ENCODE assay signal across 22 cellular contexts in the genomic region with DNA sequence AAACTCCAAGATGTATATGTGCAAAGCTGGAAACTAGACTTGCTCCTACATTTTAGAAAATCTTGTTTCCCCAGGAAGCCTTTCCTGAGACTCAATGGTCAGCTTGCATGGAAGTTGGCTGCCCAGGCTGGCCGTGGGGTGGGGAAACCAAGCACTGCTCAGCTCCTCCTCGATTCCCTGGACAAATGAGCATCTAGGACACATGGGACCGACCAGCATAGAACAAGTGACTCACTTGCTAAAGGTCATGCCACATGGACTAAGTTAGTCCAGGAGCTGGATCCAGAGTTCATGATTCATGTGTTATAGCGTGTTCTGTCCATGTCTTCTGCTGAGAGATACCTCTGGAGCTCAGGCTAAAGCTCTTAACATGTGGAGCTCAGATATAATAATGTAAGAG. TPM values are rescaled to one million over a fixed set of nuclear protein-coding genes. Genes with fewer than 3 reads are reported as not detected.
A peak's percentile ranks its signal among the peaks of the same experiment; 100 is the strongest.
DNase-seq lines count a peak whose midpoint lies in the region; ATAC-seq and TF ChIP-seq lines count a peak whose summit lies in the region.
"Had no signal": no experiment of that assay in that cellular context is flagged by ENCODE, and none has a peak within 500 bp of the region (broad histone marks: within the 10 kb centered on the region; RNA-seq: fewer than 3 reads in every experiment).

No MANE protein-coding gene starts in this region.

- ATAC-seq in heart left ventricle: peak in 2 of 4 donors; percentile 25 to 32
- ATAC-seq in sciatic nerve: no peak
- ATAC-seq: Panc1 had no signal

- TF ChIP-seq POLR2A in heart left ventricle (IDR thresholded peaks at IDR 0.05): no peak

- DNase-seq in heart left ventricle: no peak
- no peak for DNase-seq in cardiac septum (ENCODE audit: low spot score)
- peak; percentile 33 for DNase-seq in M059J (ENCODE audit: low read depth)
- peak; percentile 41 to 45 for DNase-seq in foreskin fibroblast
- no peak for DNase-seq in NCI-H345 (lab: John Stamatoyannopoulos, UW)
- DNase-seq in activated gamma-delta T cell (lab: John Stamatoyannopoulos, UW): no peak
- DNase-seq in sciatic nerve (ENCODE audit: low spot score): no peak
- no peak for DNase-seq in CD1c-positive myeloid dendritic cell (ENCODE audit: extremely low spot score)
- DNase-seq: ACHN; DMS53; HFFc6; NCI-H1105; NCI-H146; NCI-H2029 treated with DMSO at 0.1 percent for 48 hours; NCI-H226; NCI-H524; NCI-H774; NK-92 treated with Interleukin-12 subunit alpha and Interleukin-12 subunit beta, amount 100 ng/mL, for 24 hours had no signal

- H3K27ac ChIP-seq in heart left ventricle: peak overlapping the region in 7 of 12 donors; percentile 29 to 89 (median 67)
- H3K27ac ChIP-seq: 22Rv1, C4-2B, SJSA1 had no signal

- peaks cover 3 to 76% (median 23%) of the 10 kb centered on the region in 12 donors for H3K4me1 ChIP-seq in heart left ventricle

- peaks cover 0 to 8% (median 0%) of the 10 kb centered on the region in 9 donors for H3K36me3 ChIP-seq in heart left ventricle
- H3K36me3 ChIP-seq: SJSA1 had no signal

- H3K9me3 ChIP-seq in heart left ventricle: no peaks in the 10 kb centered on the region
- H3K9me3 ChIP-seq: SJSA1 had no signal

- H3K4me3 ChIP-seq in heart left ventricle (no peak overlapping the region), foreskin fibroblast (ENCODE audit: low read depth in 1 of 2, low read length in 2 of 2) (no peak overlapping the region)
- H3K4me3 ChIP-seq: SJSA1 had no signal

- intact Hi-C loops in heart left ventricle (cut with DNase I) (no loop called here), cardiac septum (cut with DNase I) (no loop called here), sciatic nerve (cut with DNase I) (no loop called here)

- H3K27me3 ChIP-seq in heart left ventricle: no peaks in the 10 kb centered on the region
- H3K27me3 ChIP-seq: SJSA1 had no signal

- TF ChIP-seq CTCF in heart left ventricle (IDR thresholded peaks at IDR 0.05) (no peak), foreskin fibroblast (IDR thresholded peaks at IDR 0.05; ENCODE audit: low read depth, low read length) (no peak)

- WGBS in heart left ventricle, 4 donors: 72 to 94% (median 87%) methylated on average over 3 to 4 of the region's 4 CpGs

RNA-seq across cellular contexts. Expression of a gene that starts 6.2 kb away (rescaled TPM):
- total RNA-seq in heart left ventricle (10 to 100 TPM in 8 of 9 donors, 1 to 10 TPM in 1; 7.9 to 63.5 (median 30.3) TPM), cardiac septum (25.1 TPM), sciatic nerve (8.0 TPM)
- 10 to 100 TPM; 12.4 to 16.7 TPM for polyA plus RNA-seq in heart left ventricle
- total RNA-seq in M059J (2014; rRNA removed; shearing (Covaris generic)): 1.9 and 3.4 TPM in 2 replicates

RNA-seq across cellular contexts. Expression of a gene that starts 14.4 kb away (rescaled TPM):
- total RNA-seq in heart left ventricle (1 to 10 TPM in 2 of 9 donors, under 1 TPM in 6, not detected in 1; 0.09 to 1.5 (median 0.46) TPM), cardiac septum (1.0 TPM), sciatic nerve (0.27 TPM)
- polyA plus RNA-seq in heart left ventricle: under 1 TPM; 0.08 to 0.91 TPM
- total RNA-seq in M059J (2014; rRNA removed; shearing (Covaris generic)): 0.52 TPM in 1 of 2 replicates, not detected in the other
- total RNA-seq: SJSA1 had no signal

Comparison
In these comparisons a context has a peak if more than half of its experiments do, and no peak if none do; other contexts are left out.
1. DNase-seq: peak in M059J (single experiment) and foreskin fibroblast (2 of 2); none in heart left ventricle (0 of 5), cardiac septum (single experiment), NCI-H345 (single experiment), activated gamma-delta T cell (single experiment), sciatic nerve (single experiment) and CD1c-positive myeloid dendritic cell (single experiment).